In the genomic region with DNA sequence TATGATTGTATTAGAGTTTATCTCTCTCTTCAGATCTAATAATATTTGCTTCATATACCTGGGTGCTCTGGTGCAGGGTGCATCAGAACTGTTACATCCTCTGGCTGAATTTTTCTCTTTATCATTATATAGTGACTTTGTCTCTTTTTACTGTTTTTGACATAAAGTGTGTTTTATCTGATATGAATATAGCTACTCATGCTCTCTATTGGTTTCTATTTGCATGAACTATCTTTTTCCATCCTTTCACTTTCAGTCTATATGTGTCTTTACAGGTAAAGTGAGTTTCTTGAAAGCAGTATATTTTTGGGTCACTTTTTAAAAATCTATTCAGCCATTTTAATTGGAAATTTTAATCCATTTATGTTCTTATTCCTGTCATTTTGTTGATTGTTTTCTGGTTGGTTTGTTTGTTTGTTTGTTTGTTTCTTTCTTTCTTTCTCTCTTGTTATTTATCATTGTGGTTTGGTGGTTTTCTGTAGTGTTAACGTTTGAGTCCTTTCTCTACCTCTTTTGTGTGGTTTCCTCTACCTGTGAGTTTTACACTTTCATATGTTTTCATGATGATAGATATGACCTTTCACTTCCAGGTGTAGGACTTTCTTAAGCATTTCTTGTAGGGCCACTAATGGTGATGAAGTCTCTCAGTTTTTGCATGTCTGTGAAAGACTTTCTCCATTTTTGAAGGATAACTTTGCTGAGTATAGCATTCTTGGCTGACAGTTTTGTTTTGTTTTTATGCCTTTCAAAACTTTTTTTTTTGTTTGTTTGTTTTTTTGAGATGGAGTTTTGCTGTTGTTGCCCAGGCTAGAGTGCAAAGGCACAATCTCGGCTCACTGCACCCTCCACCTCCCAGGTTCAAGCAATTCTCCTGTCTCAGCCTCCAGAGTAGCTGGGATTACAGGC, we compare ENCODE assay signal across 20 cellular contexts. TPM values are rescaled to one million over a fixed set of nuclear protein-coding genes. Genes with fewer than 3 reads are reported as not detected.
A peak's percentile ranks its signal among the peaks of the same experiment; 100 is the strongest.
DNase-seq lines count a peak whose midpoint lies in the region; ATAC-seq, FAIRE-seq and TF ChIP-seq lines count a peak whose summit lies in the region.
"Had no signal": no experiment of that assay in that cellular context is flagged by ENCODE, and none has a peak within 500 bp of the region (broad histone marks: within the 10 kb centered on the region; RNA-seq: fewer than 3 reads in every experiment).

No MANE protein-coding gene starts in this region.

- H3K36me3 Mint-ChIP-seq in activated CD8-positive, alpha-beta T cell treated with anti-CD3 and anti-CD28 coated beads, Interleukin-2, amount 10 ng/mL, durations not matched to agents 7 days and 5 days (ENCODE audit: low read depth) = peaks cover 21% of the 10 kb centered on the region

- no peaks in the 10 kb centered on the region for H3K9me3 ChIP-seq in small intestine (ENCODE audit: control insufficient read depth, low read depth)

- no peak overlapping the region for H3K4me3 ChIP-seq in GM12865 (ENCODE audit: low read depth, low read length)
- H3K4me3 ChIP-seq in small intestine (ENCODE audit: low read depth in 1 of 2, low read length in 2 of 2) = no peak overlapping the region
- H3K4me3 ChIP-seq: esophagus squamous epithelium, GM23248 had no signal

- ATAC-seq in GM18907 (IDR thresholded peaks at IDR 0.05; ENCODE audit: unreplicated experiment) (peak; percentile 71), GM21723 (IDR thresholded peaks at IDR 0.05; ENCODE audit: unreplicated experiment) (peak; percentile 70)
- ATAC-seq in activated CD8-positive, alpha-beta T cell treated with anti-CD3 and anti-CD28 coated beads, Interleukin-2, amount 10 ng/mL, durations not matched to agents 7 days and 5 days = peak; percentile 36

- H3K27ac ChIP-seq in small intestine (ENCODE audit: low read depth in 1 of 2, low read length in 1 of 2) = no peak overlapping the region
- H3K27ac ChIP-seq: brain microvascular endothelial cell, esophagus squamous epithelium, GM23248 had no signal

- CTCF ChIA-PET in activated CD8-positive, alpha-beta T cell treated with anti-CD3 and anti-CD28 coated beads, Interleukin-2, amount 10 ng/mL, durations not matched to agents 7 days and 5 days (lab: Charles Lee) = no interaction called here

- peaks cover 14% of the 10 kb centered on the region for H3K4me1 Mint-ChIP-seq in activated CD8-positive, alpha-beta T cell treated with anti-CD3 and anti-CD28 coated beads, Interleukin-2, amount 10 ng/mL, durations not matched to agents 7 days and 5 days (ENCODE audit: low read depth)
- H3K4me1 Mint-ChIP-seq: memory B cell, nephron progenitor cell had no signal

- no peak for TF ChIP-seq CTCF in GM12865 (IDR thresholded peaks at IDR 0.05; ENCODE audit: insufficient read depth, low read depth, low read length, missing control alignments)

- no peak for FAIRE-seq in small intestine (lab: Jason Lieb, UNC)
- FAIRE-seq: keratinocyte had no signal

- H3K27me3 Mint-ChIP-seq in activated CD8-positive, alpha-beta T cell treated with anti-CD3 and anti-CD28 coated beads, Interleukin-2, amount 10 ng/mL, durations not matched to agents 7 days and 5 days (ENCODE audit: low read depth) = peaks cover 4% of the 10 kb centered on the region

- peaks cover 50% of the 10 kb centered on the region for H3K9me3 Mint-ChIP-seq in activated CD8-positive, alpha-beta T cell treated with anti-CD3 and anti-CD28 coated beads, Interleukin-2, amount 10 ng/mL, durations not matched to agents 7 days and 5 days (ENCODE audit: insufficient read depth)

- H3K4me3 Mint-ChIP-seq in activated CD8-positive, alpha-beta T cell treated with anti-CD3 and anti-CD28 coated beads, Interleukin-2, amount 10 ng/mL, durations not matched to agents 7 days and 5 days = no peak overlapping the region
- H3K4me3 Mint-ChIP-seq: memory B cell, nephron progenitor cell had no signal

- WGBS in small intestine, 3 donors = 75 to 95% (median 85%) methylated on average over 2 of the region's 2 CpGs

- H3K27me3 ChIP-seq in small intestine (ENCODE audit: control insufficient read depth in 2 of 2, insufficient read depth in 2 of 2, low read length in 2 of 2) = no peaks in the 10 kb centered on the region
- H3K27me3 ChIP-seq: brain microvascular endothelial cell, esophagus squamous epithelium had no signal

- POLR2A ChIA-PET in activated CD8-positive, alpha-beta T cell treated with anti-CD3 and anti-CD28 coated beads, Interleukin-2, amount 10 ng/mL, durations not matched to agents 7 days and 5 days (lab: Charles Lee) = no interaction called here

- H3K36me3 ChIP-seq in small intestine (ENCODE audit: control insufficient read depth in 2 of 2, insufficient read depth in 2 of 2, low read length in 2 of 2) = no peaks in the 10 kb centered on the region
- H3K36me3 ChIP-seq: brain microvascular endothelial cell, esophagus squamous epithelium had no signal

- H3K4me1 ChIP-seq in small intestine (ENCODE audit: control insufficient read depth in 2 of 2, insufficient read depth in 1 of 2, low read depth in 1 of 2, low read length in 1 of 2) = no peaks in the 10 kb centered on the region
- H3K4me1 ChIP-seq: esophagus squamous epithelium had no signal

- peak overlapping the region; percentile 7 for H3K27ac Mint-ChIP-seq in activated CD8-positive, alpha-beta T cell treated with anti-CD3 and anti-CD28 coated beads, Interleukin-2, amount 10 ng/mL, durations not matched to agents 7 days and 5 days
- H3K27ac Mint-ChIP-seq: memory B cell, nephron progenitor cell had no signal

- DNase-seq in GM12865 (ENCODE audit: low read depth) (peak; percentile 56), small intestine (no peak), inferior parietal cortex (ENCODE audit: extremely low spot score) (no peak), NCI-H2107 (lab: John Stamatoyannopoulos, UW) (no peak), NCI-H226 (no peak)
- no peak for DNase-seq in activated CD8-positive, alpha-beta T cell treated with anti-CD3 and anti-CD28 coated beads, Interleukin-2, amount 10 ng/mL, durations not matched to agents 7 days and 5 days
- DNase-seq: activated CD4-positive, alpha-beta T cell treated with anti-CD3 and anti-CD28 coated beads for 4 hours; activated effector memory CD4-positive, alpha-beta T cell treated with Interleukin-2 at 50 U/mL for 16 hours; brain microvascular endothelial cell; esophagus squamous epithelium; GM23248; head of caudate nucleus; NCI-H2029; NCI-H526; nephron progenitor cell; OCI-M1 had no signal

RNA-seq across cellular contexts. Expression of a gene that starts 54.9 kb away (rescaled TPM):
- total RNA-seq in activated CD8-positive, alpha-beta T cell treated with anti-CD3 and anti-CD28 coated beads, Interleukin-2, amount 10 ng/mL, durations not matched to agents 7 days and 5 days = 10 to 100 TPM; 37.7 to 38.0 TPM
- 10 to 100 TPM in 1 of 3 donors, 1 to 10 TPM in 2; 5.4 to 10.1 (median 8.5) TPM for polyA plus RNA-seq in small intestine
